ENCODE assay signal across 28 cellular contexts in the genomic region with DNA sequence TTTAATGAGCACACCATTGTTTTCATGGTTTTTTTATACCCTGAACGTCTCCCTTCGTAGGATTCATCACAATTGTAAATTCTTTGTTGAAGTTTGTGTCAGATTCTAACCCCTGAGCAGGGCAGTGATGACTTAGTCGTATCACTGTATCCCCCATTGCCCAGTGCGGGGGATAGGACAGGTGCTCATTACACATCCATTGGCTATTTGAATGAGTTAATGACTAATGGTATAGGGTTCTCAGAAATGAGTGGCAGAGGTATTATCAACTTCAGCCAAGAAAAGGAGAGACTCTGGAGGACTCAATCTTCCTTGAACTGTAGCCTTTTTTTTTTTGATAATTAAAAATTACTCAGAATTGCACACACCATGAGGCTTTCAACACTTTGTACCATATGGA.
DNase-seq lines count a peak whose midpoint lies in the region; ATAC-seq and TF ChIP-seq lines count a peak whose summit lies in the region.
"Had no signal": no experiment of that assay in that cellular context is flagged by ENCODE, and none has a peak within 500 bp of the region (broad histone marks: within the 10 kb centered on the region; RNA-seq: fewer than 3 reads in every experiment).

No MANE protein-coding gene starts in this region.

- no peak for TF ChIP-seq EP300 in gastroesophageal sphincter (IDR thresholded peaks at IDR 0.05)

- H3K4me2 ChIP-seq in PC-3 (ENCODE audit: low read length), result no peak overlapping the region
- H3K4me2 ChIP-seq: BLaER1, PC-9 had no signal

- H3K4me1 ChIP-seq in PC-3 (ENCODE audit: insufficient read depth, low read length) (peaks cover 7% of the 10 kb centered on the region; the same call in 1 of the 2 replicates), gastroesophageal sphincter (peaks cover 18 to 94% (median 43%) of the 10 kb centered on the region in 3 donors), gastrocnemius medialis (peaks cover 43 to 53% of the 10 kb centered on the region in 2 donors)
- H3K4me1 ChIP-seq: adrenal gland had no signal

- H3K27ac ChIP-seq in PC-3 (ENCODE audit: low read length), result no peak overlapping the region
- H3K27ac ChIP-seq in gastroesophageal sphincter, result peak overlapping the region; percentile 77 to 87 (median 82)
- H3K27ac ChIP-seq in gastrocnemius medialis, result peak overlapping the region; percentile 2 to 73 (median 48)
- H3K27ac ChIP-seq: adrenal gland, BLaER1, brain microvascular endothelial cell, PC-9 had no signal

- in situ Hi-C loops in gastrocnemius medialis (cut with MboI; ENCODE audit: low sequenced_read_pairs in 4 of 4), result no loop called here

- H3K79me2 ChIP-seq in PC-3 (ENCODE audit: low read length), result no peaks in the 10 kb centered on the region

- H3K9me3 ChIP-seq in PC-3 (ENCODE audit: low read length) (no peaks in the 10 kb centered on the region), gastroesophageal sphincter (no peaks in the 10 kb centered on the region), gastrocnemius medialis (no peaks in the 10 kb centered on the region)
- H3K9me3 ChIP-seq: adrenal gland, BLaER1, esophagus squamous epithelium had no signal

- POLR2A ChIA-PET in PC-3 (lab: Charles Lee; ENCODE audit: unreplicated experiment), result no interaction called here

- ATAC-seq in PC-3 (no peak), gastroesophageal sphincter (no peak), gastrocnemius medialis (no peak), GM18502 (IDR thresholded peaks at IDR 0.05; ENCODE audit: poor library complexity, unreplicated experiment) (no peak)
- ATAC-seq in stimulated activated naive CD8-positive, alpha-beta T cell treated with anti-CD3 and anti-CD28 coated beads, Interleukin-15, Interleukin-2, amounts not matched to agents 100 U/mL and 50 U/mL, for 24 hours, result no peak
- ATAC-seq: activated T-helper 17 cell treated with anti-CD3 and anti-CD28 coated beads, Interleukin-2, amount 50 U/mL, for 72 hours; K562; sciatic nerve had no signal

- intact Hi-C loops in PC-3 (cut with micrococcal nuclease) (loop anchor here (5.0 kb wide), 2 partner anchors 61 to 181 kb away; no protein-coding TSS in a partner anchor), gastrocnemius medialis (cut with DNase I; ENCODE audit: low total_unique reads) (no loop called here)

- no peaks in the 10 kb centered on the region for H3F3A ChIP-seq in PC-3 (ENCODE audit: low read length, unreplicated experiment)

- CTCF ChIA-PET in PC-3 (lab: Charles Lee), result no interaction called here

- no peak overlapping the region for H2AFZ ChIP-seq in PC-3 (ENCODE audit: low read length)
- H2AFZ ChIP-seq: PC-9 had no signal

- WGBS in gastroesophageal sphincter (ENCODE audit: low coverage in 1 of 2), 2 donors, result 22 to 41% methylated on average over 2 to 4 of the region's 4 CpGs

- TF ChIP-seq CTCF in PC-3 (conservative IDR thresholded peaks at IDR 0.05; ENCODE audit: low read depth, low read length), result no peak
- no peak for TF ChIP-seq CTCF in gastroesophageal sphincter (IDR thresholded peaks at IDR 0.05)
- TF ChIP-seq CTCF in gastrocnemius medialis (IDR thresholded peaks at IDR 0.05 in 4 of 5, conservative IDR thresholded peaks at IDR 0.05 in 1 of 5), result no peak

- no TSS peak for BruUV-seq in PC-3 (replicated peaks; lab: Mats Ljungman, UMichigan)

- H3K27me3 ChIP-seq in PC-3 (ENCODE audit: low read length) (no peaks in the 10 kb centered on the region), gastroesophageal sphincter (no peaks in the 10 kb centered on the region), gastrocnemius medialis (no peaks in the 10 kb centered on the region)
- H3K27me3 ChIP-seq: adrenal gland, BLaER1, brain microvascular endothelial cell, esophagus squamous epithelium had no signal

- H3K36me3 ChIP-seq in PC-3 (ENCODE audit: low read depth, low read length) (no peaks in the 10 kb centered on the region), gastroesophageal sphincter (no peaks in the 10 kb centered on the region), gastrocnemius medialis (no peaks in the 10 kb centered on the region)
- H3K36me3 ChIP-seq: adrenal gland, BLaER1, brain microvascular endothelial cell, esophagus squamous epithelium had no signal

- TF ChIP-seq POLR2A in gastroesophageal sphincter (IDR thresholded peaks at IDR 0.05), result no peak
- TF ChIP-seq POLR2A in gastrocnemius medialis (IDR thresholded peaks at IDR 0.05), result no peak

- DNase-seq in ELR (ENCODE audit: low read depth) (peak; percentile 85), PC-3 (peak; percentile 25), gastrocnemius medialis (no peak), glomerular visceral epithelial cell (ENCODE audit: extremely low spot score) (no peak)
- DNase-seq in stimulated activated naive CD8-positive, alpha-beta T cell treated with anti-CD3 and anti-CD28 coated beads, Interleukin-15, Interleukin-2, amounts not matched to agents 100 U/mL and 50 U/mL, for 24 hours, result no peak
- DNase-seq in activated CD4-positive, alpha-beta T cell treated with anti-CD3 and anti-CD28 coated beads, Interleukin-2, amount 50 U/mL, for 1 hour, result no peak
- DNase-seq: activated CD4-positive, alpha-beta memory T cell treated with anti-CD3 and anti-CD28 coated beads, Interleukin-2, amount 10 ng/mL, durations not matched to agents 7 days and 5 days; activated CD4-positive, CD25-positive, alpha-beta regulatory T cell treated with anti-CD3 and anti-CD28 coated beads, Interleukin-2, amount 50 U/mL, for 72 hours; activated CD8-positive, alpha-beta memory T cell treated with anti-CD3 and anti-CD28 coated beads, Interleukin-2, amount 50 U/mL, for 48 hours; activated naive CD4-positive, alpha-beta T cell treated with anti-CD3 and anti-CD28 coated beads, Interleukin-2, amount 10 ng/mL, durations not matched to agents 7 days and 5 days; adrenal gland; brain microvascular endothelial cell; cerebellar nuclear complex; esophagus squamous epithelium; foreskin melanocyte; hippocampal formation; NCI-H1105 treated with DMSO at 0.1 percent for 48 hours; NCI-H2029; NCI-H524 treated with DMSO at 0.1 percent for 48 hours; PC-9; SHP77; stimulated activated CD4-positive, alpha-beta T cell treated with anti-CD3 and anti-CD28 coated beads, Interleukin-4, amount 100 ng/mL, for 1 hour had no signal

- H3K4me3 ChIP-seq in PC-3 (ENCODE audit: low read length), result no peak overlapping the region
- H3K4me3 ChIP-seq in gastroesophageal sphincter, result no peak overlapping the region
- no peak overlapping the region for H3K4me3 ChIP-seq in gastrocnemius medialis
- H3K4me3 ChIP-seq: adrenal gland, BLaER1, esophagus squamous epithelium, K562, PC-9 had no signal

- no peaks in the 10 kb centered on the region for H3K9me2 ChIP-seq in PC-3 (replicated peaks; ENCODE audit: low read length)

- no peak overlapping the region for H3K9ac ChIP-seq in PC-3 (ENCODE audit: low read length)
- H3K9ac ChIP-seq: BLaER1 had no signal

- H4K20me1 ChIP-seq in PC-3 (ENCODE audit: low read length), result no peaks in the 10 kb centered on the region
- H4K20me1 ChIP-seq: BLaER1 had no signal

Comparison
In these comparisons a context has a peak if more than half of its experiments do, and no peak if none do; other contexts are left out.
1. DNase-seq: peak in ELR (single experiment) and PC-3 (single experiment); none in gastrocnemius medialis (0 of 2), glomerular visceral epithelial cell (single experiment), stimulated activated naive CD8-positive, alpha-beta T cell treated with anti-CD3 and anti-CD28 coated beads, Interleukin-15, Interleukin-2, amounts not matched to agents 100 U/mL and 50 U/mL, for 24 hours (single experiment) and activated CD4-positive, alpha-beta T cell treated with anti-CD3 and anti-CD28 coated beads, Interleukin-2, amount 50 U/mL, for 1 hour (single experiment).